10 cellular contexts compared by ENCODE assay signal in the genomic region with DNA sequence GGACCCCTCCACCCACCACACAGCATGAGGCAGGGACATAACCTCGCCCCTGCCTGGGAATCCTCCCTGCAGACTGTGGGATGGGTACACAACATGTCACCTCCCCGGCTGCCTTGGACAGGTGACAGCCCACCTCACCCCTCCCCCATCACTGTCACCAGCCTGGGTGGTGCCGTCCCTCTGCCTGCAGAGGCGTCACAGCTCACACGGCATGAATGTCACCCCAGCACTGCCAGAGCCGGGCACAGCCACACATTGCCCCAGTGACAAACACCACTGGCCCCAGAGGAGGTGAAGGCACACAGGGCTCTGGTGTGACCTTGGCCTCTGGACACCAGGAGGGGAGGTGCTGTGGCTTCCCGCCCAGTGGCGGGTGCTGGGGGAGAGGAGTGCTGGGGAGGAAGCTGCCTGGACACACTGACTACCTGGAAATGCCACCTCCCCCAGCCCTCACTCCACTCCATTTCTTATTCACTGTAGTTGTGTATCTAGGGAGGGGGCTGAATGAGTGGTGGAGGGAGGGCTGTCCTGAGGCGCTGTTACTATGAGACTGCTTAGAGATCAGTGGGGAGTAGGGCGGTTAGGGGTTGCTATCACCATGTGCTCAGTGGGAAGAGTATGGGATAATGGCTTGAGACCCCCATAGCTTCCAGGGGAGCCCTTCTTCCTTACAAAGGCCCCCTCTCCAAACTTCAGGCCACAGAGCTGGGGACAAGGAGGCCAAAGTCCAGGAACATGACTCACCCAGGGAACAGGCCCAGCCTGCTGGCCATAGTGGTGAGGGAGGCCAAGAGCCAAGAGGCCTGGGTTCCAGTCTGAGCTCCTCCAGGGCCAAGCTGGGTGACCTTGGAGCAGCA. TPM values are rescaled to one million over a fixed set of nuclear protein-coding genes. Genes with fewer than 3 reads are reported as not detected.
DNase-seq lines count a peak whose midpoint lies in the region; ATAC-seq, FAIRE-seq and TF ChIP-seq lines count a peak whose summit lies in the region.
"Had no signal": no experiment of that assay in that cellular context is flagged by ENCODE, and none has a peak within 500 bp of the region (broad histone marks: within the 10 kb centered on the region; RNA-seq: fewer than 3 reads in every experiment).

No MANE protein-coding gene starts in this region.

- no peak for TF ChIP-seq POLR2A in ovary (IDR thresholded peaks at IDR 0.05)

- intact Hi-C loops in Right ventricle myocardium inferior (cut with DNase I) = loop anchor here (5.0 kb wide), 1 partner anchor 36 kb away; no protein-coding TSS in a partner anchor
- intact Hi-C loops in ovary (cut with DNase I) = loop anchor here in 1 of 4 donors (5.0 kb wide), 2 partner anchors 36 to 39 kb away; a partner anchor contains a TSS

- no peaks in the 10 kb centered on the region for H3K27me3 ChIP-seq in ovary

- no peaks in the 10 kb centered on the region for H3K36me3 ChIP-seq in ovary

- TF ChIP-seq CTCF in C4-2B (conservative IDR thresholded peaks at IDR 0.05) (no peak), ovary (IDR thresholded peaks at IDR 0.05) (no peak), GM20000 (IDR thresholded peaks at IDR 0.05; ENCODE audit: extremely low read depth, missing control alignments) (no peak)

- H3K9me3 ChIP-seq in ovary = no peaks in the 10 kb centered on the region

- 43 to 48% (median 43%) methylated on average over 10 of the region's 10 CpGs for WGBS in ovary, 3 donors

- H3K4me1 ChIP-seq in ovary (ENCODE audit: insufficient read depth) = peaks cover 57% of the 10 kb centered on the region

- no peak for TF ChIP-seq EP300 in ovary (IDR thresholded peaks at IDR 0.05)

- FAIRE-seq in RCC 7860 (lab: Jason Lieb, UNC) = peak; percentile 83

- DNase-seq in RCC 7860 (ENCODE audit: low spot score) = peak; percentile 76
- DNase-seq in Right ventricle myocardium inferior (ENCODE audit: missing footprints) = peak; percentile 78
- DNase-seq in ovary = peak; percentile 67 to 75 (median 70)
- DNase-seq in germinal center (ENCODE audit: low spot score) = no peak
- no peak for DNase-seq in GM20000 (ENCODE audit: low spot score)
- DNase-seq: effector memory CD8-positive, alpha-beta T cell; stimulated activated CD4-positive, alpha-beta T cell treated with anti-CD3 and anti-CD28 coated beads, Interleukin-2, amount 100 ng/mL, for 24 hours had no signal

- H3K4me3 ChIP-seq in ovary = no peak overlapping the region

- H3K27ac ChIP-seq in C4-2B (peak overlapping the region; percentile 48), ovary (peak overlapping the region; percentile 57 to 80)

- ATAC-seq in Right ventricle myocardium inferior (peak; percentile 48), HG02973 (IDR thresholded peaks at IDR 0.05; ENCODE audit: unreplicated experiment) (no peak), HG02623 (IDR thresholded peaks at IDR 0.05; ENCODE audit: unreplicated experiment) (no peak)
- ATAC-seq: effector memory CD8-positive, alpha-beta T cell had no signal

RNA-seq across cellular contexts. Expression of a gene that starts 40.3 kb away (rescaled TPM):
- 51.2 TPM for total RNA-seq in Right ventricle myocardium inferior
- total RNA-seq in ovary = 100 to 1,000 TPM in 3 of 7 donors, 10 to 100 TPM in 4; 11.3 to 159 (median 91.2) TPM
- 10 to 100 TPM; 11.2 to 33.2 TPM for polyA plus RNA-seq in ovary

Comparison
In these comparisons a context has a peak if more than half of its experiments do, and no peak if none do; other contexts are left out.
1. DNase-seq: peak in RCC 7860 (single experiment), Right ventricle myocardium inferior (single experiment) and ovary (5 of 5); none in germinal center (single experiment) and GM20000 (single experiment).